12 cellular contexts compared by ENCODE assay signal in genomic region chr5:123814796-123815479, GRCh38.
DNase-seq lines count a peak whose midpoint lies in the region; ATAC-seq, FAIRE-seq and TF ChIP-seq lines count a peak whose summit lies in the region.
"Had no signal": no experiment of that assay in that cellular context is flagged by ENCODE, and none has a peak within 500 bp of the region (broad histone marks: within the 10 kb centered on the region; RNA-seq: fewer than 3 reads in every experiment).

No MANE protein-coding gene starts in this region.

- H4K20me1 ChIP-seq in astrocyte (ENCODE audit: insufficient read depth, low read length) = no peaks in the 10 kb centered on the region
- no peaks in the 10 kb centered on the region for H4K20me1 ChIP-seq in hepatocyte (ENCODE audit: insufficient read depth, poor library complexity, severe bottlenecking)

- H3K4me3 ChIP-seq in astrocyte (ENCODE audit: insufficient read depth, low read depth, low read length) (no peak overlapping the region), hepatocyte (no peak overlapping the region), testis (no peak overlapping the region)
- H3K4me3 ChIP-seq: uterus had no signal

- H2AFZ ChIP-seq in astrocyte (ENCODE audit: low read depth, low read length) (no peak overlapping the region), hepatocyte (no peak overlapping the region)

- H3K9ac ChIP-seq in astrocyte (ENCODE audit: low read length) = peak overlapping the region; percentile 16

- H3K27ac ChIP-seq in astrocyte (ENCODE audit: low read depth, low read length) = no peak overlapping the region
- H3K27ac ChIP-seq in hepatocyte = no peak overlapping the region
- H3K27ac ChIP-seq in testis = no peak overlapping the region
- H3K27ac ChIP-seq: uterus had no signal

- DNase-seq in NCI-H82 (lab: John Stamatoyannopoulos, UW) (peak; percentile 42), NCI-H82 treated with DMSO at 0.1 percent for 48 hours (lab: John Stamatoyannopoulos, UW; ENCODE audit: unreplicated experiment) (no peak), astrocyte (ENCODE audit: low read depth) (peak; percentile 63), hepatocyte (ENCODE audit: low spot score) (no peak), type B pancreatic cell (ENCODE audit: extremely low spot score, unreplicated experiment) (no peak), left lobe of liver (ENCODE audit: low spot score) (no peak), testis (no peak), middle frontal gyrus (ENCODE audit: extremely low spot score, low spot score) (no peak)
- DNase-seq: activated CD4-positive, alpha-beta T cell treated with anti-CD3 and anti-CD28 coated beads for 4 hours; erythroblast; uterus had no signal

- WGBS in hepatocyte (ENCODE audit: low lambda C conversion rate, missing lambda C conversion rate) = 34% methylated on average over 8 of the region's 8 CpGs
- 56 to 69% methylated on average over 8 of the region's 8 CpGs for WGBS in testis, 2 donors

- ATAC-seq in left lobe of liver = no peak

- no peaks in the 10 kb centered on the region for H3K9me3 Mint-ChIP-seq in astrocyte (ENCODE audit: unreplicated experiment)
- no peaks in the 10 kb centered on the region for H3K9me3 Mint-ChIP-seq in type B pancreatic cell

- H3K36me3 ChIP-seq in astrocyte (ENCODE audit: insufficient read depth, low read length) (no peaks in the 10 kb centered on the region), hepatocyte (replicated peaks; ENCODE audit: insufficient read depth, low read depth) (no peaks in the 10 kb centered on the region), testis (ENCODE audit: low read depth, missing control alignments) (no peaks in the 10 kb centered on the region)
- H3K36me3 ChIP-seq: uterus had no signal

- H3K4me1 ChIP-seq in astrocyte (ENCODE audit: insufficient read depth, low read length) = peaks cover 14% of the 10 kb centered on the region
- peaks cover 20% of the 10 kb centered on the region for H3K4me1 ChIP-seq in hepatocyte (ENCODE audit: insufficient read depth)
- H3K4me1 ChIP-seq in testis = no peaks in the 10 kb centered on the region
- H3K4me1 ChIP-seq: uterus had no signal

- H3K4me3 Mint-ChIP-seq in astrocyte (ENCODE audit: unreplicated experiment) (no peak overlapping the region), type B pancreatic cell (peak overlapping the region; percentile 18)
- H3K4me3 Mint-ChIP-seq: activated naive CD8-positive, alpha-beta T cell had no signal

- H3K27me3 ChIP-seq in astrocyte (ENCODE audit: insufficient read depth, low read length) = no peaks in the 10 kb centered on the region
- H3K27me3 ChIP-seq in hepatocyte = no peaks in the 10 kb centered on the region
- no peaks in the 10 kb centered on the region for H3K27me3 ChIP-seq in testis
- H3K27me3 ChIP-seq: uterus had no signal

- TF ChIP-seq POLR2A in testis (IDR thresholded peaks at IDR 0.05) = no peak

- H3K27ac Mint-ChIP-seq in astrocyte (ENCODE audit: unreplicated experiment) = peak overlapping the region; percentile 55
- H3K27ac Mint-ChIP-seq in type B pancreatic cell = no peak overlapping the region
- H3K27ac Mint-ChIP-seq: activated naive CD8-positive, alpha-beta T cell had no signal

- no peaks in the 10 kb centered on the region for H3K9me2 ChIP-seq in hepatocyte (replicated peaks; ENCODE audit: insufficient read depth)

- no peaks in the 10 kb centered on the region for H3K27me3 Mint-ChIP-seq in astrocyte (ENCODE audit: low read depth, unreplicated experiment)
- peaks cover 52% of the 10 kb centered on the region for H3K27me3 Mint-ChIP-seq in type B pancreatic cell
- H3K27me3 Mint-ChIP-seq: activated naive CD8-positive, alpha-beta T cell had no signal

- FAIRE-seq in astrocyte (lab: Jason Lieb, UNC) = no peak

- H3K36me3 Mint-ChIP-seq in astrocyte (ENCODE audit: low read depth, unreplicated experiment) (no peaks in the 10 kb centered on the region), type B pancreatic cell (no peaks in the 10 kb centered on the region)
- H3K36me3 Mint-ChIP-seq: activated naive CD8-positive, alpha-beta T cell had no signal

- H3K79me2 ChIP-seq in astrocyte (ENCODE audit: insufficient read depth, low read length) (no peaks in the 10 kb centered on the region), hepatocyte (no peaks in the 10 kb centered on the region)

- peaks cover 29% of the 10 kb centered on the region for H3K4me1 Mint-ChIP-seq in astrocyte (ENCODE audit: low read depth, unreplicated experiment)
- H3K4me1 Mint-ChIP-seq in type B pancreatic cell (ENCODE audit: unreplicated experiment) = peaks cover 54% of the 10 kb centered on the region

- H3K4me2 ChIP-seq in astrocyte (ENCODE audit: low read length) = peak overlapping the region; percentile 56
- H3K4me2 ChIP-seq in hepatocyte = peak overlapping the region; percentile 20

- intact Hi-C loops in testis (cut with DNase I; ENCODE audit: low total_unique reads) = no loop called here

- H3K9me3 ChIP-seq in astrocyte (ENCODE audit: insufficient read depth, low read depth, low read length) (no peaks in the 10 kb centered on the region), hepatocyte (ENCODE audit: low read depth) (no peaks in the 10 kb centered on the region), testis (no peaks in the 10 kb centered on the region)
- H3K9me3 ChIP-seq: uterus had no signal

- TF ChIP-seq CTCF in astrocyte (IDR thresholded peaks at IDR 0.05; ENCODE audit: insufficient read depth, low read depth, low read length) (no peak), hepatocyte (IDR thresholded peaks at IDR 0.05; ENCODE audit: poor library complexity) (no peak), type B pancreatic cell (conservative IDR thresholded peaks at IDR 0.05) (no peak), testis (IDR thresholded peaks at IDR 0.05) (no peak)

Comparison
In these comparisons a context has a peak if more than half of its experiments do, and no peak if none do; other contexts are left out.
1. DNase-seq: peak in NCI-H82 (single experiment) and astrocyte (single experiment); none in NCI-H82 treated with DMSO at 0.1 percent for 48 hours (single experiment), hepatocyte (single experiment), type B pancreatic cell (single experiment), left lobe of liver (single experiment), testis (single experiment) and middle frontal gyrus (single experiment).